Comparison of ENCODE assay signal across 8 cellular contexts in the genomic region with DNA sequence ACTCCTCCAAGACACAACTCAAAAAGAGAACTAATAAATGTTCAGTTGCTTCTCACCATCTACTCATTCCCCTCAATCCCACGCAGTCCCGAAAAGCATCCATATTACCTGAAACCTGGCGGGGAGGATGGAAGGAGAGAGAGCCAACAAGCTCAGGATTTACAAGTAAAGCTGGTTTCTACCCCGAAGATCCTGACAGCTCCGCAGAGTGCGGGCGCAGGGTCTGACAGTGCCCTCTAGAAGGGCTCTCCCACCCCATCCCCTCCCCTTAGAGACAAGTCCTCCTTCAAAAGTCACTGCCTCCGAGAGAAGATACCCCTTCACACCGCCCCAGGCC. TPM values are rescaled to one million over a fixed set of nuclear protein-coding genes. Genes with fewer than 3 reads are reported as not detected.
DNase-seq lines count a peak whose midpoint lies in the region; TF ChIP-seq lines count a peak whose summit lies in the region.

No MANE protein-coding gene starts in this region.

- peak overlapping the region; percentile 85 to 100 for H3K9ac ChIP-seq in duodenal mucosa (ENCODE audit: low read depth in 1 of 2, low read length in 2 of 2)

- peak overlapping the region; percentile 99 for H3K4me3 Mint-ChIP-seq in neural crest cell

- H3K36me3 Mint-ChIP-seq in neural crest cell (ENCODE audit: low read depth) = peaks cover 3% of the 10 kb centered on the region

- no peaks in the 10 kb centered on the region for H3K27me3 Mint-ChIP-seq in neural crest cell (ENCODE audit: low read depth)

- H3K4me1 ChIP-seq in duodenal mucosa (ENCODE audit: control insufficient read depth in 1 of 2, insufficient read depth in 2 of 2, low read length in 2 of 2) = peaks cover 36 to 38% of the 10 kb centered on the region in 2 donors

- H3K27me3 ChIP-seq in duodenal mucosa (ENCODE audit: control insufficient read depth in 1 of 2, insufficient read depth in 2 of 2, low read length in 2 of 2) = no peaks in the 10 kb centered on the region

- no peak for DNase-seq in GM12865 (ENCODE audit: low read depth)
- peak; percentile 24 for DNase-seq in RPMI8226
- no peak for DNase-seq in neural crest cell (ENCODE audit: low read depth, low spot score)
- no peak for DNase-seq in NCI-H187 treated with DMSO at 0.1 percent for 48 hours (lab: John Stamatoyannopoulos, UW)
- no peak for DNase-seq in GDM1 (lab: John Stamatoyannopoulos, UW)
- DNase-seq in NCI-H2171 treated with DMSO at 0.1 percent for 48 hours (lab: John Stamatoyannopoulos, UW) = no peak
- DNase-seq in stimulated activated naive CD4-positive, alpha-beta T cell treated with Interleukin-2 at 50 U/mL for 16 hours (lab: John Stamatoyannopoulos, UW) = no peak

- peak overlapping the region; percentile 99 for H3K4me3 ChIP-seq in GM12865 (ENCODE audit: low read depth, low read length)
- H3K4me3 ChIP-seq in duodenal mucosa (ENCODE audit: low read depth in 1 of 2, low read length in 2 of 2) = peak overlapping the region; percentile 85 to 97

- H3K27ac Mint-ChIP-seq in neural crest cell (ENCODE audit: unreplicated experiment) = peak overlapping the region; percentile 91

- H3K27ac ChIP-seq in duodenal mucosa (ENCODE audit: low read depth, low read length) = peak overlapping the region; percentile 99

- no peaks in the 10 kb centered on the region for H3K9me3 Mint-ChIP-seq in neural crest cell

- H3K36me3 ChIP-seq in duodenal mucosa (ENCODE audit: control insufficient read depth in 1 of 2, insufficient read depth in 2 of 2, low read length in 2 of 2) = no peaks in the 10 kb centered on the region

- TF ChIP-seq CTCF in GM12865 (IDR thresholded peaks at IDR 0.05; ENCODE audit: insufficient read depth, low read depth, low read length, missing control alignments) = no peak
- TF ChIP-seq CTCF in neural crest cell (conservative IDR thresholded peaks at IDR 0.05) = no peak

- H3K9me3 ChIP-seq in duodenal mucosa (ENCODE audit: control insufficient read depth in 1 of 2, low read length in 2 of 2) = no peaks in the 10 kb centered on the region

- H3K4me1 Mint-ChIP-seq in neural crest cell = peaks cover 37% of the 10 kb centered on the region

RNA-seq across cellular contexts. Expression of a gene that starts 0.7 kb away (rescaled TPM):
- total RNA-seq in neural crest cell = 110 and 113 TPM in 2 replicates
